ENCODE assay signal across 8 cellular contexts in genomic region chr17:49788443-49789277, GRCh38. TPM values are rescaled to one million over a fixed set of nuclear protein-coding genes. Genes with fewer than 3 reads are reported as not detected.
DNase-seq lines count a peak whose midpoint lies in the region; ATAC-seq and TF ChIP-seq lines count a peak whose summit lies in the region.

TSS of gene KAT7 (plus strand) at chr17:49788681. CDS start at chr17:49788835, 154 bp downstream.

- peak; percentile 82 for ATAC-seq in HG02571 (IDR thresholded peaks at IDR 0.05; ENCODE audit: unreplicated experiment)
- ATAC-seq in gastroesophageal sphincter, result peak; percentile 96

- POLR2A ChIA-PET in SK-N-SH (lab: Yijun Ruan, JAX), result interaction anchor here (0.5 to 2.5 kb wide), 8 partner anchors 11 to 850 kb away, joined by 3 to 15 read pairs (median 4); partner anchors contain the start of genes FAM117A and SLC35B1

- no peaks in the 10 kb centered on the region for H3F3A ChIP-seq in SK-N-SH (replicated peaks; ENCODE audit: insufficient read depth)

- peak within 1 kb of the TSS; percentile 95 for H2AFZ ChIP-seq in SK-N-SH (ENCODE audit: low read depth)

- peak within 1 kb of the TSS; percentile 92 to 99 for H3K4me3 ChIP-seq in SK-N-SH (ENCODE audit: low read depth in 2 of 2, low read length in 1 of 2)
- H3K4me3 ChIP-seq in gastroesophageal sphincter, result peak within 1 kb of the TSS; percentile 70 to 92
- peak within 1 kb of the TSS; percentile 98 to 99 for H3K4me3 ChIP-seq in neutrophil (ENCODE audit: low read depth in 1 of 2, low read length in 1 of 2)

- no peaks in the 10 kb centered on the region for H3K27me3 ChIP-seq in SK-N-SH (ENCODE audit: insufficient read depth)
- H3K27me3 ChIP-seq in gastroesophageal sphincter, result no peaks in the 10 kb centered on the region
- no peaks in the 10 kb centered on the region for H3K27me3 ChIP-seq in neutrophil

- H3K9ac ChIP-seq in SK-N-SH, result peak within 1 kb of the TSS; percentile 99

- H3K9me2 ChIP-seq in SK-N-SH, result no peaks in the 10 kb centered on the region

- peak; percentile 91 to 96 for TF ChIP-seq POLR2A in gastroesophageal sphincter (IDR thresholded peaks at IDR 0.05)

- peaks cover 45% of the 10 kb centered on the region for H4K20me1 ChIP-seq in SK-N-SH (ENCODE audit: insufficient read depth)

- peak within 1 kb of the TSS; percentile 91 for H3K4me2 ChIP-seq in SK-N-SH

- TF ChIP-seq EP300 in SK-N-SH (IDR thresholded peaks at IDR 0.05; ENCODE audit: borderline replicate concordance in 1 of 2, low read depth in 1 of 2, low read length in 1 of 2) (no peak), gastroesophageal sphincter (IDR thresholded peaks at IDR 0.05) (no peak)

- CTCF ChIA-PET in SK-N-SH (lab: Yijun Ruan, JAX), result interaction anchor here (1.0 to 2.0 kb wide), 11 partner anchors 9 to 306 kb away, joined by 3 to 11 read pairs (median 4); no protein-coding TSS in a partner anchor

- TF ChIP-seq CTCF in SK-N-SH (IDR thresholded peaks at IDR 0.05), result no peak
- peak in 3 of 4 experiments; percentile 13 to 35 (median 19) for TF ChIP-seq CTCF in gastroesophageal sphincter (IDR thresholded peaks at IDR 0.05)
- TF ChIP-seq CTCF in neutrophil (IDR thresholded peaks at IDR 0.05), result peak; percentile 20

- H3K27ac ChIP-seq in SK-N-SH (ENCODE audit: low read depth in 2 of 2, low read length in 1 of 2) (peak within 1 kb of the TSS; percentile 96 to 97), gastroesophageal sphincter (peak within 1 kb of the TSS; percentile 96 to 100 (median 100)), neutrophil (peak within 1 kb of the TSS; percentile 96), substantia nigra (ENCODE audit: low read depth, low read length, poor library complexity, severe bottlenecking) (peak within 1 kb of the TSS; percentile 98)

- peaks cover 49% of the 10 kb centered on the region for H3K79me2 ChIP-seq in SK-N-SH (ENCODE audit: insufficient read depth)

- TF ChIP-seq RAD21 in SK-N-SH (IDR thresholded peaks at IDR 0.05; ENCODE audit: low read length), result no peak

- H3K9me3 ChIP-seq in SK-N-SH, result no peaks in the 10 kb centered on the region
- H3K9me3 ChIP-seq in gastroesophageal sphincter, result no peaks in the 10 kb centered on the region
- no peaks in the 10 kb centered on the region for H3K9me3 ChIP-seq in neutrophil

- DNase-seq in GM04504 (ENCODE audit: low read depth) (peak; percentile 99), NCI-H1048 (lab: John Stamatoyannopoulos, UW) (peak; percentile 98), SK-N-SH (peak; percentile 98), substantia nigra (lab: John Stamatoyannopoulos, UW) (peak; percentile 84 to 99 (median 98))
- DNase-seq in activated naive CD4-positive, alpha-beta T cell treated with anti-CD3 and anti-CD28 coated beads, Interleukin-2, amount 50 U/mL, for 16 hours, result peak; percentile 99

- H3K36me3 ChIP-seq in SK-N-SH (replicated peaks in 1 of 2; ENCODE audit: control insufficient read depth in 1 of 2, insufficient read depth in 2 of 2, low read length in 1 of 2), result peaks cover 21 to 34% of the 10 kb centered on the region in 2 experiments
- peaks cover 0 to 28% of the 10 kb centered on the region in 2 donors for H3K36me3 ChIP-seq in gastroesophageal sphincter
- H3K36me3 ChIP-seq in neutrophil, result peaks cover 26% of the 10 kb centered on the region

- peaks cover 13 to 16% of the 10 kb centered on the region in 2 experiments for H3K4me1 ChIP-seq in SK-N-SH (ENCODE audit: control insufficient read depth in 1 of 2, insufficient read depth in 2 of 2, low read depth in 1 of 2, low read length in 1 of 2)
- peaks cover 16 to 68% (median 31%) of the 10 kb centered on the region in 3 donors for H3K4me1 ChIP-seq in gastroesophageal sphincter
- peaks cover 16% of the 10 kb centered on the region in 2 experiments for H3K4me1 ChIP-seq in neutrophil (ENCODE audit: control insufficient read depth in 1 of 2, insufficient read depth in 1 of 2, low read depth in 1 of 2, low read length in 1 of 2)

- 0% methylated on average over 47 of the region's 63 CpGs for WGBS in SK-N-SH (ENCODE audit: low lambda C conversion rate)
- WGBS in gastroesophageal sphincter (ENCODE audit: low coverage in 1 of 2), 2 donors, result 1 to 2% methylated on average over 10 to 17 of the region's 63 CpGs

TF ChIP-seq in SK-N-SH, 30 proteins besides CTCF, POLR2A, EP300 and RAD21 (continues in another document):
- TF ChIP-seq TAF1 (IDR thresholded peaks at IDR 0.05; ENCODE audit: borderline replicate concordance, low read depth, low read length) (peak; percentile 86), SIN3A (IDR thresholded peaks at IDR 0.05; ENCODE audit: borderline replicate concordance, low read depth, low read length) (peak; percentile 57), GABPA (IDR thresholded peaks at IDR 0.05; ENCODE audit: low read depth) (peak; percentile 82), MXI1 (IDR thresholded peaks at IDR 0.05; ENCODE audit: low read depth, low read length) (peak; percentile 60), ZBTB33 (IDR thresholded peaks at IDR 0.05; ENCODE audit: borderline replicate concordance, low read depth) (peak; percentile 94), YY1 (IDR thresholded peaks at IDR 0.05; ENCODE audit: low read depth) (peak; percentile 100), POLR2AphosphoS5 (IDR thresholded peaks at IDR 0.05; ENCODE audit: low read depth, low read length) (peak; percentile 97), CHD2 (IDR thresholded peaks at IDR 0.05; ENCODE audit: low read length, partially characterized antibody) (peak; percentile 97), JUND (IDR thresholded peaks at IDR 0.05) (no peak), NFIC (IDR thresholded peaks at IDR 0.05; ENCODE audit: borderline replicate concordance) (no peak; the same call in 1 of the 2 replicates), TEAD4 (IDR thresholded peaks at IDR 0.05; ENCODE audit: borderline replicate concordance, insufficient read depth) (no peak), FOXM1 (IDR thresholded peaks at IDR 0.05; ENCODE audit: low read depth) (no peak), FOSL2 (IDR thresholded peaks at IDR 0.05; ENCODE audit: borderline replicate concordance, low read depth) (no peak), ELF1 (IDR thresholded peaks at IDR 0.05) (peak; percentile 95), FOXJ3 (CRISPR knock-in tag; IDR thresholded peaks at IDR 0.05) (no peak), MEF2A (IDR thresholded peaks at IDR 0.05; ENCODE audit: borderline replicate concordance, low read depth) (no peak), MAX (IDR thresholded peaks at IDR 0.05; ENCODE audit: low read depth) (peak; percentile 59), EZH2phosphoT487 (IDR thresholded peaks at IDR 0.05; ENCODE audit: borderline replicate concordance, low read depth) (no peak), RFX5 (IDR thresholded peaks at IDR 0.05; ENCODE audit: low read length) (no peak), PBX3 (IDR thresholded peaks at IDR 0.05) (peak; percentile 99), RXRA (IDR thresholded peaks at IDR 0.05; ENCODE audit: borderline replicate concordance, low read depth) (no peak), USF1 (IDR thresholded peaks at IDR 0.05; ENCODE audit: borderline replicate concordance, low read depth) (peak; percentile 94), RCOR1 (IDR thresholded peaks at IDR 0.05; ENCODE audit: low read length) (no peak), USF2 (IDR thresholded peaks at IDR 0.05; ENCODE audit: borderline replicate concordance, low read depth, low read length) (peak; percentile 70; the same call in 1 of the 2 replicates)

RNA-seq across cellular contexts. Expression of gene KAT7, which starts in this region (rescaled TPM):
- polyA plus RNA-seq in SK-N-SH (2012; rRNA removed), result 18.5 and 20.2 TPM in 2 replicates
- polyA plus RNA-seq in SK-N-SH (2012; cell fraction: cytosol; rRNA removed), result 16.2 and 16.6 TPM in 2 replicates
- polyA plus RNA-seq in SK-N-SH (2012; cell fraction: nucleus; rRNA removed), result 29.1 and 32.5 TPM in 2 replicates
- 10 to 100 TPM; 37.7 to 54.1 (median 46.1) TPM for total RNA-seq in gastroesophageal sphincter

Comparison
In these comparisons a context has a peak if more than half of its experiments do, and no peak if none do; other contexts are left out.
1. Peak in every context shown above with its lines: DNase-seq, ATAC-seq, H3K4me3 ChIP-seq and H3K27ac ChIP-seq.